5 cellular contexts compared by ENCODE assay signal in the genomic region with DNA sequence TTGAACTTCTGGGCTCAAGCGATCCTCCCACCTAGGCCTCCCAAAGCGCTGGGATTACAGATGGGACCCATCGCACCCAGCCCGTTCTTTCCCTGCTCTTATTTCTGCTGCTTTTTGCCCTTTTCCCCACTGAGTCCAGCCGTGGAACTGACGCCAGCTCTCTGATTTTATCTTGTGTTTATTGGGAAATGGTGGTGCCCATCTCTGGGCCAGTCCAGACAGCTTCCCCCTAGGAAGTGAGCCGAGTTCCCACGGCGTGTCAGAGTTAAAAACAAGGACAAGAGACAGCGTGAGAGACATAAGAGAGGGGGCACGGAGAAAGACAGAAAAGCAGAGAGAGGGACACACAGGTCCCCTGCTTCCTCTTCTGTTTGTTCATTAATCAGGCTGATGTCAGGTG. TPM values are rescaled to one million over a fixed set of nuclear protein-coding genes. Genes with fewer than 3 reads are reported as not detected.
"Had no signal": no experiment of that assay in that cellular context is flagged by ENCODE, and none has a peak within 500 bp of the region (broad histone marks: within the 10 kb centered on the region; RNA-seq: fewer than 3 reads in every experiment).

No MANE protein-coding gene starts in this region.

RNA-seq across cellular contexts. Expression of gene SPDYE1, which starts 19.6 kb away (rescaled TPM):
- total RNA-seq: GM23338, H1, H9, HT-29, IMR-90 had no signal
- polyA plus RNA-seq: H1, IMR-90 had no signal
